Comparison of ENCODE assay signal across 1 cellular context in the genomic region with DNA sequence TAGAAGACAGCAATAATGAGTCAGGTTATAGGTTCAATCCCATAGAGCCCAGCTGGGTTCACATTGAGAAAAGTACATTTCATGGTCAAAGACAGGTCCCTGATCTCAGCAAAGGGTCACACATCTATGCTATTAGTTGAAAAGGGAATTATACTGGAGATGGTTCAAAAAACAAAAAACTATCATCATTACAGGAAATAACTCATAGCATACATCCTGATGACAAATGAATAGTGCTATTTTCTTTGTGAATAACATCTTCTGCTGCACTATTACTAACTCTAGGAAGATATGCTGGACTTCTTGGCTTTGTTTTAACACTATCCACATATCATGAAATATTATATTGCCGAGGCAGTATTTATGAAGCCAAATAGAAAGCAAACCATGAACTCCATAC.
TF ChIP-seq lines count a peak whose summit lies in the region.

No MANE protein-coding gene starts in this region.

TF ChIP-seq in IMR-90, 13 proteins besides CTCF, POLR2A, EP300 and RAD21:
- 0 out of 2 replicates have a peak, but pooled peaks have one; percentile 2 for TF ChIP-seq MAFK (IDR thresholded peaks at IDR 0.05; ENCODE audit: low read depth, low read length)
- no peak for TF ChIP-seq RCOR1 (IDR thresholded peaks at IDR 0.05; ENCODE audit: insufficient replicate concordance, low read length)
TF ChIP-seq in IMR-90: peak in this region for 1.
